Comparison of ENCODE assay signal across 20 cellular contexts in the genomic region with DNA sequence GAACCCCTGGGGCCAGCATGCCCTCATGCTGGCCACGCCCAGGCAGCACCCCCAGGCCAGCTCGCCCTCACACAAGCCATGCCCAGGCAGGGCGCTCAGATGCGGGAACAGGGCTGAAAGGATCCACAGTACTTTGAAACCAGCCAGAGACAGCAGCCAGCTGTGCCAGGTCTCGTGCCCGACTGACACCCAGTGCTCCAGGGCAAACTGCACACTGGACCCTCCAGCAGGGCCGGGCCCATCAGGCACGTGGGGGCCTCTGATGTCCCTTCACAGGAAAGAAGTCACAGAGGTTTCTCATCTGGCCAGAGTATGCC. TPM values are rescaled to one million over a fixed set of nuclear protein-coding genes. Genes with fewer than 3 reads are reported as not detected.
A peak's percentile ranks its signal among the peaks of the same experiment; 100 is the strongest.
DNase-seq lines count a peak whose midpoint lies in the region; ATAC-seq and TF ChIP-seq lines count a peak whose summit lies in the region.
"Had no signal": no experiment of that assay in that cellular context is flagged by ENCODE, and none has a peak within 500 bp of the region (broad histone marks: within the 10 kb centered on the region; RNA-seq: fewer than 3 reads in every experiment).

No MANE protein-coding gene starts in this region.

- ATAC-seq in Right ventricle myocardium superior (ENCODE audit: poor library complexity) = no peak
- ATAC-seq: Right ventricle myocardium inferior had no signal

- no peak overlapping the region for H3K4ac ChIP-seq in neuronal stem cell (ENCODE audit: low read length)

- peak overlapping the region; percentile 32 for H3K9ac ChIP-seq in neuronal stem cell (ENCODE audit: low read depth, low read length, poor library complexity)

- H3K4me1 ChIP-seq in neuronal stem cell (ENCODE audit: control insufficient read depth in 2 of 2, insufficient read depth in 1 of 2, low read depth in 1 of 2, low read length in 2 of 2) = no peaks in the 10 kb centered on the region
- H3K4me1 ChIP-seq: HAP-1, Peyer's patch had no signal

- in situ Hi-C loops in GM13976 (cut with MboI; ENCODE audit: low sequenced_read_pairs, unreplicated experiment) = no loop called here

- H2BK15ac ChIP-seq in neuronal stem cell (ENCODE audit: low read length) = no peak overlapping the region

- H2AK5ac ChIP-seq in neuronal stem cell (ENCODE audit: low read depth, low read length) = no peak overlapping the region

- H3K18ac ChIP-seq in neuronal stem cell (ENCODE audit: low read length) = no peak overlapping the region

- H3K14ac ChIP-seq in neuronal stem cell (ENCODE audit: low read length) = no peak overlapping the region

- H4K91ac ChIP-seq in neuronal stem cell (ENCODE audit: low read depth, low read length, poor library complexity) = no peak overlapping the region

- peaks cover 6% of the 10 kb centered on the region for H3K79me1 ChIP-seq in neuronal stem cell (ENCODE audit: low read depth, low read length)

- intact Hi-C loops in Right ventricle myocardium superior (cut with DNase I) = loop anchor here (5.0 kb wide), 2 partner anchors 549 to 629 kb away; no protein-coding TSS in a partner anchor
- intact Hi-C loops in cardiac septum (cut with DNase I) = loop anchor here (5.0 kb wide), 2 partner anchors 399 to 634 kb away; no protein-coding TSS in a partner anchor

- no peak overlapping the region for H3K4me2 ChIP-seq in neuronal stem cell (ENCODE audit: insufficient read depth, low read length, poor library complexity, severe bottlenecking)

- H2BK12ac ChIP-seq in neuronal stem cell (ENCODE audit: low read length) = no peak overlapping the region

- peaks cover 0 to 6% of the 10 kb centered on the region in 2 donors for H3K9me3 ChIP-seq in neuronal stem cell (replicated peaks in 1 of 2; ENCODE audit: control insufficient read depth in 2 of 2, insufficient read depth in 1 of 2, low read depth in 1 of 2, low read length in 2 of 2)
- H3K9me3 ChIP-seq: HAP-1, MG63, Peyer's patch had no signal

- peak overlapping the region; percentile 5 for H3K23ac ChIP-seq in neuronal stem cell (ENCODE audit: low read depth, low read length, poor library complexity)

- no peaks in the 10 kb centered on the region for H3K27me3 ChIP-seq in neuronal stem cell (ENCODE audit: control insufficient read depth in 3 of 3, insufficient read depth in 3 of 3, low read depth in 1 of 3, low read length in 3 of 3)
- H3K27me3 ChIP-seq: MG63, Peyer's patch had no signal

- peaks cover 62 to 93% of the 10 kb centered on the region in 2 donors for H3K36me3 ChIP-seq in neuronal stem cell (replicated peaks in 1 of 2; ENCODE audit: control insufficient read depth in 2 of 2, insufficient read depth in 2 of 2, low read length in 2 of 2)

- H4K8ac ChIP-seq in neuronal stem cell (ENCODE audit: low read depth, low read length) = no peak overlapping the region

- no peak overlapping the region for H3K27ac ChIP-seq in neuronal stem cell (replicated peaks; ENCODE audit: low read length)
- H3K27ac ChIP-seq: C4-2B, Peyer's patch had no signal

- WGBS in neuronal stem cell (ENCODE audit: extremely low coverage in 2 of 2, insufficient read length in 2 of 2, insufficient replicate concordance in 1 of 2), 2 donors = no CpG with 5 or more reads among the region's 8 CpGs

- H2AFZ ChIP-seq in neuronal stem cell (ENCODE audit: low read length) = no peak overlapping the region

- no peak overlapping the region for H3K4me3 ChIP-seq in neuronal stem cell (ENCODE audit: low read length in 2 of 2)
- H3K4me3 ChIP-seq: HAP-1, MG63, Peyer's patch had no signal

- H2BK120ac ChIP-seq in neuronal stem cell (ENCODE audit: low read depth, low read length) = no peak overlapping the region

- DNase-seq in Right ventricle myocardium superior (peak; percentile 26), cardiac septum (ENCODE audit: low spot score) (no peak), foreskin melanocyte (peak; percentile 70), neuronal stem cell (ENCODE audit: low spot score) (no peak), NCI-H1048 (lab: John Stamatoyannopoulos, UW) (no peak), GM13976 (ENCODE audit: low spot score) (no peak)
- DNase-seq in activated CD4-positive, alpha-beta T cell treated with anti-CD3 and anti-CD28 coated beads, Interleukin-2, amount 50 U/mL, for 1 hour = no peak
- DNase-seq: AML-193, Calu3, DMS153, Kasumi-1, MG63, NCI-H1417 treated with DMSO at 0.1 percent for 48 hours, NCI-H187, NCI-H446, NCI-H526 had no signal

- H2BK5ac ChIP-seq in neuronal stem cell (ENCODE audit: low read length) = no peak overlapping the region

- TF ChIP-seq CTCF in GM13976 (IDR thresholded peaks at IDR 0.05; ENCODE audit: borderline replicate concordance, control extremely low read depth, extremely low read depth, insufficient read depth, missing control alignments) = no peak

RNA-seq across cellular contexts. Expression of gene MAD1L1, which starts 21.5 kb away (rescaled TPM):
- total RNA-seq in Right ventricle myocardium superior (17.9 TPM), cardiac septum (13.5 TPM)
- 20.0 TPM for polyA plus RNA-seq in neuronal stem cell (2013, experiment 1 of 2)
- polyA plus RNA-seq in neuronal stem cell (2013, experiment 2 of 2) = 18.9 TPM

RNA-seq across cellular contexts. Expression of gene MRM2, which starts 30.8 kb away (rescaled TPM):
- 20.0 TPM for total RNA-seq in Right ventricle myocardium superior
- total RNA-seq in cardiac septum = 15.6 TPM
- 21.4 TPM for polyA plus RNA-seq in neuronal stem cell (2013, experiment 1 of 2)
- polyA plus RNA-seq in neuronal stem cell (2013, experiment 2 of 2) = 21.4 TPM

RNA-seq across cellular contexts. Expression of gene NUDT1, which starts 30.8 kb away (rescaled TPM):
- 10.6 TPM for total RNA-seq in Right ventricle myocardium superior
- 9.6 TPM for total RNA-seq in cardiac septum
- 46.7 TPM for polyA plus RNA-seq in neuronal stem cell (2013, experiment 1 of 2)
- 46.4 TPM for polyA plus RNA-seq in neuronal stem cell (2013, experiment 2 of 2)

Comparison
In these comparisons a context has a peak if more than half of its experiments do, and no peak if none do; other contexts are left out.
1. DNase-seq: peak in Right ventricle myocardium superior (single experiment) and foreskin melanocyte (single experiment); none in cardiac septum (single experiment), neuronal stem cell (single experiment), activated CD4-positive, alpha-beta T cell treated with anti-CD3 and anti-CD28 coated beads, Interleukin-2, amount 50 U/mL, for 1 hour (single experiment), NCI-H1048 (single experiment) and GM13976 (single experiment).